14 cellular contexts compared by ENCODE assay signal in genomic region chr6:79225718-79226117, GRCh38. TPM values are rescaled to one million over a fixed set of nuclear protein-coding genes. Genes with fewer than 3 reads are reported as not detected.
DNase-seq lines count a peak whose midpoint lies in the region; ATAC-seq, FAIRE-seq and TF ChIP-seq lines count a peak whose summit lies in the region.
"Had no signal": no experiment of that assay in that cellular context is flagged by ENCODE, and none has a peak within 500 bp of the region (broad histone marks: within the 10 kb centered on the region; RNA-seq: fewer than 3 reads in every experiment).

No MANE protein-coding gene starts in this region.

- no peak for ATAC-seq in K562
- ATAC-seq: SK-N-SH treated with all-trans-retinoic acid at 6 μM for 48 hours had no signal

- FAIRE-seq in K562 (lab: Jason Lieb, UNC), result peak; percentile 37
- FAIRE-seq in H54 (lab: Jason Lieb, UNC), result no peak
- FAIRE-seq: A204.1 had no signal

- BruUV-seq in K562 (replicated peaks; lab: Mats Ljungman, UMichigan), result no TSS peak

- no peaks in the 10 kb centered on the region for H3K27me3 ChIP-seq in K562 (ENCODE audit: control insufficient read depth in 2 of 2, insufficient read depth in 2 of 2, low read length in 2 of 2)
- no peaks in the 10 kb centered on the region for H3K27me3 ChIP-seq in CD8-positive, alpha-beta memory T cell (ENCODE audit: insufficient read depth, low read length, poor library complexity, severe bottlenecking)

- CTCF ChIA-PET in K562 (lab: Yijun Ruan, JAX; ENCODE audit: low intra/inter-chr PET ratio), result no interaction called here
- CTCF ChIA-PET in CD8-positive, alpha-beta memory T cell (lab: Charles Lee), result no interaction called here

- intact Hi-C loops in K562 (cut with micrococcal nuclease), result no loop called here

- DNase-seq in EH (ENCODE audit: low read depth) (peak; percentile 11), NCI-H526 (lab: John Stamatoyannopoulos, UW) (peak; percentile 21 to 33), K562 (ENCODE audit: extremely low read depth in 1 of 4, low spot score in 3 of 4) (no peak), T-helper 9 cell (no peak), H54 (ENCODE audit: insufficient read length, low spot score) (no peak)
- DNase-seq in activated CD4-positive, alpha-beta T cell treated with anti-CD3 and anti-CD28 coated beads, Interleukin-2, amount 50 U/mL, for 48 hours, result no peak
- no peak for DNase-seq in CD8-positive, alpha-beta memory T cell
- DNase-seq: CD4-positive, alpha-beta memory T cell; MM.1S; NCI-H1105; SHP77 had no signal

- peaks cover 4% of the 10 kb centered on the region for H3K4me1 Mint-ChIP-seq in nephron
- peaks cover 9 to 22% (median 10%) of the 10 kb centered on the region in 3 donors for H3K4me1 Mint-ChIP-seq in CD8-positive, alpha-beta memory T cell

- TF ChIP-seq EP300 in K562 (IDR thresholded peaks at IDR 0.05; ENCODE audit: low read length), result no peak

- no peak overlapping the region for H3K4me2 ChIP-seq in K562 (ENCODE audit: insufficient read depth, low read length)

- no peak overlapping the region for H3K4me3 ChIP-seq in K562
- no peak overlapping the region for H3K4me3 ChIP-seq in CD8-positive, alpha-beta memory T cell (ENCODE audit: low read length)

- H3K9me1 ChIP-seq in K562 (ENCODE audit: control insufficient read depth, insufficient read depth, low read length), result no peaks in the 10 kb centered on the region

- WGBS in K562 (ENCODE audit: insufficient coverage, low coverage, missing lambda C conversion rate), result 57% methylated on average over 1 of the region's 1 CpG

- H3K4me1 ChIP-seq in K562 (replicated peaks in 1 of 2; ENCODE audit: control insufficient read depth in 2 of 2, insufficient read depth in 2 of 2, low read length in 2 of 2), result no peaks in the 10 kb centered on the region
- no peaks in the 10 kb centered on the region for H3K4me1 ChIP-seq in CD8-positive, alpha-beta memory T cell (ENCODE audit: insufficient read depth, low read length)

- TF ChIP-seq CTCF in K562 (IDR thresholded peaks at IDR 0.05 in 2 of 3, conservative IDR thresholded peaks at IDR 0.05 in 1 of 3; ENCODE audit: insufficient read depth in 2 of 3, low read depth in 1 of 3, low read length in 3 of 3), result no peak
- no peak for TF ChIP-seq CTCF in nephron (IDR thresholded peaks at IDR 0.05; ENCODE audit: unreplicated experiment in 3 of 3)

- in situ Hi-C loops in K562 (cut with MboI), result no loop called here

- no peak for TF ChIP-seq RAD21 in K562 (CRISPR knock-in tag; conservative IDR thresholded peaks at IDR 0.05 in 1 of 2, IDR thresholded peaks at IDR 0.05 in 1 of 2)

- no peak overlapping the region for H3K27ac ChIP-seq in K562 (ENCODE audit: extremely low read depth, low read depth, low read length)
- no peak overlapping the region for H3K27ac ChIP-seq in CD8-positive, alpha-beta memory T cell (ENCODE audit: low read depth, low read length)

- H3K27me3 Mint-ChIP-seq in nephron (ENCODE audit: low read depth), result no peaks in the 10 kb centered on the region
- no peaks in the 10 kb centered on the region for H3K27me3 Mint-ChIP-seq in CD8-positive, alpha-beta memory T cell
- H3K27me3 Mint-ChIP-seq: CD4-positive, alpha-beta memory T cell had no signal

- H3K27ac Mint-ChIP-seq in nephron, result peak overlapping the region; percentile 31 to 68 (median 67)
- no peak overlapping the region for H3K27ac Mint-ChIP-seq in CD8-positive, alpha-beta memory T cell
- H3K27ac Mint-ChIP-seq: CD4-positive, alpha-beta memory T cell had no signal

- H4K20me1 ChIP-seq in K562 (replicated peaks; ENCODE audit: control insufficient read depth, insufficient read depth, low read length), result no peaks in the 10 kb centered on the region

- no peaks in the 10 kb centered on the region for H3K36me3 ChIP-seq in K562 (ENCODE audit: control insufficient read depth, insufficient read depth, low read length)
- no peaks in the 10 kb centered on the region for H3K36me3 ChIP-seq in CD8-positive, alpha-beta memory T cell (ENCODE audit: insufficient read depth, low read length)

- H2AFZ ChIP-seq in K562 (ENCODE audit: low read depth, low read length), result no peak overlapping the region

- H3K9me3 ChIP-seq in K562 (replicated peaks; ENCODE audit: control insufficient read depth, insufficient read depth, low read depth, low read length), result no peaks in the 10 kb centered on the region
- no peaks in the 10 kb centered on the region for H3K9me3 ChIP-seq in CD8-positive, alpha-beta memory T cell (ENCODE audit: low read length)

- H3K9ac ChIP-seq in K562 (ENCODE audit: insufficient read depth in 1 of 2, low read depth in 2 of 2, low read length in 2 of 2), result no peak overlapping the region

- H3K4me3 Mint-ChIP-seq in nephron, result no peak overlapping the region
- H3K4me3 Mint-ChIP-seq in CD8-positive, alpha-beta memory T cell, result no peak overlapping the region
- H3K4me3 Mint-ChIP-seq: CD4-positive, alpha-beta memory T cell had no signal

- TF ChIP-seq POLR2A in K562 (conservative IDR thresholded peaks at IDR 0.05), result no peak
- TF ChIP-seq POLR2A in H54 (IDR thresholded peaks at IDR 0.05; ENCODE audit: low read depth, low read length), result no peak

- POLR2A ChIA-PET in K562 (lab: Yijun Ruan, JAX), result no interaction called here
- POLR2A ChIA-PET in CD8-positive, alpha-beta memory T cell (lab: Charles Lee), result no interaction called here

- peaks cover 2% of the 10 kb centered on the region for H3K9me3 Mint-ChIP-seq in nephron
- no peaks in the 10 kb centered on the region for H3K9me3 Mint-ChIP-seq in CD8-positive, alpha-beta memory T cell
- H3K9me3 Mint-ChIP-seq: CD4-positive, alpha-beta memory T cell had no signal

- H3K79me2 ChIP-seq in K562 (ENCODE audit: control insufficient read depth, insufficient read depth, low read length), result 0 out of 3 replicates have a peak, but pooled peaks cover 12% of the 10 kb centered on the region

- H3K36me3 Mint-ChIP-seq in nephron (ENCODE audit: low read depth), result peaks cover 51% of the 10 kb centered on the region
- H3K36me3 Mint-ChIP-seq in CD8-positive, alpha-beta memory T cell, result peaks cover 2 to 7% (median 3%) of the 10 kb centered on the region in 3 donors

TF ChIP-seq in K562, 482 proteins besides CTCF, POLR2A, EP300 and RAD21:
- TF ChIP-seq PCBP1 (IDR thresholded peaks at IDR 0.05; ENCODE audit: low read depth, low read length, poor library complexity, severe bottlenecking) (no peak), FOXP1 (CRISPR knock-in tag; IDR thresholded peaks at IDR 0.05) (no peak), KLF1 (tag; IDR thresholded peaks at IDR 0.05) (no peak), TAF15 (IDR thresholded peaks at IDR 0.05; ENCODE audit: low read depth, low read length) (no peak)
- TF ChIP-seq, protein P1, sequence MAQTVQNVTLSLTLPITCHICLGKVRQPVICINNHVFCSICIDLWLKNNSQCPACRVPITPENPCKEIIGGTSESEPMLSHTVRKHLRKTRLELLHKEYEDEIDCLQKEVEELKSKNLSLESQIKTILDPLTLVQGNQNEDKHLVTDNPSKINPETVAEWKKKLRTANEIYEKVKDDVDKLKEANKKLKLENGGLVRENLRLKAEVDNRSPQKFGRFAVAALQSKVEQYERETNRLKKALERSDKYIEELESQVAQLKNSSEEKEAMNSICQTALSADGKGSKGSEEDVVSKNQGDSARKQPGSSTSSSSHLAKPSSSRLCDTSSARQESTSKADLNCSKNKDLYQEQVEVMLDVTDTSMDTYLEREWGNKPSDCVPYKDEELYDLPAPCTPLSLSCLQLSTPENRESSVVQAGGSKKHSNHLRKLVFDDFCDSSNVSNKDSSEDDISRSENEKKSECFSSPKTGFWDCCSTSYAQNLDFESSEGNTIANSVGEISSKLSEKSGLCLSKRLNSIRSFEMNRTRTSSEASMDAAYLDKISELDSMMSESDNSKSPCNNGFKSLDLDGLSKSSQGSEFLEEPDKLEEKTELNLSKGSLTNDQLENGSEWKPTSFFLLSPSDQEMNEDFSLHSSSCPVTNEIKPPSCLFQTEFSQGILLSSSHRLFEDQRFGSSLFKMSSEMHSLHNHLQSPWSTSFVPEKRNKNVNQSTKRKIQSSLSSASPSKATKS (CRISPR knock-in tag; IDR thresholded peaks at IDR 0.05), result no peak

RNA-seq across cellular contexts. Expression of gene HMGN3, which starts 8.8 kb away (rescaled TPM):
- 4.2 and 13.3 TPM in 2 replicates for total RNA-seq in K562 (2011; cell fraction: chromatin; rRNA removed; ENCODE audit: low replicate concordance)
- total RNA-seq in K562 (2011; cell fraction: nucleolus; rRNA removed), result 4.2 and 5.3 TPM in 2 replicates
- 10.0 and 10.8 TPM in 2 replicates for total RNA-seq in K562 (2011; cell fraction: nucleoplasm; rRNA removed)
- total RNA-seq in K562 (2014; rRNA removed) (61.4 and 88.1 TPM in 2 replicates), K562 (2014; rRNA removed; fragmentation: Illumina TruSeq; extraction: Trizol) (84.9 and 93.8 TPM in 2 replicates), K562 (2015; rRNA removed; fragmentation: Illumina TruSeq; extraction: Trizol) (107 TPM in 2 replicates), K562 (2021) (43.3 and 46.3 TPM in 2 replicates)
- polyA plus RNA-seq in K562 (2011; rRNA removed) (18.4 and 42.1 TPM in 2 replicates), K562 (2014; fragmentation: Illumina TruSeq; extraction: Trizol) (60.2 and 68.7 TPM in 2 replicates), K562 (2014; fragmentation: Nextera tagmentation; extraction: Ambion mirVana) (100 to 1,000 TPM; 150 to 154 TPM), K562 (2014; rRNA removed) (97.1 and 113 TPM in 2 replicates)
- polyA plus RNA-seq in K562 (2011; cell fraction: cytosol; rRNA removed), result 8.6 and 8.7 TPM in 2 replicates
- polyA plus RNA-seq in K562 (2011; cell fraction: nucleus; rRNA removed), result 29.4 and 33.4 TPM in 2 replicates
- 45.0 and 78.7 TPM in 2 replicates for polyA plus RNA-seq in K562 (2012)
- polyA minus RNA-seq in K562 (2011; rRNA and poly(A)+ RNA removed), result 10.1 and 16.6 TPM in 2 replicates
- polyA minus RNA-seq in K562 (2011; cell fraction: cytosol; rRNA and poly(A)+ RNA removed), result 6.1 TPM in 1 of 2 replicates, not detected in the other
- 3.8 and 5.4 TPM in 2 replicates for polyA minus RNA-seq in K562 (2011; cell fraction: nucleus; rRNA and poly(A)+ RNA removed)
- total RNA-seq in CD8-positive, alpha-beta memory T cell, result 10 to 100 TPM; 41.4 to 44.5 TPM
- polyA plus RNA-seq in CD8-positive, alpha-beta memory T cell, result 111 TPM

Comparison
In these comparisons a context has a peak if more than half of its experiments do, and no peak if none do; other contexts are left out.
1. DNase-seq: peak in EH (single experiment) and NCI-H526 (2 of 2); none in K562 (0 of 4), activated CD4-positive, alpha-beta T cell treated with anti-CD3 and anti-CD28 coated beads, Interleukin-2, amount 50 U/mL, for 48 hours (0 of 2), T-helper 9 cell (single experiment), H54 (single experiment) and CD8-positive, alpha-beta memory T cell (0 of 5).
2. H3K27ac Mint-ChIP-seq: peak in nephron (3 of 3); none in CD8-positive, alpha-beta memory T cell (0 of 8).